Comparison of ENCODE assay signal across 14 cellular contexts in the genomic region with DNA sequence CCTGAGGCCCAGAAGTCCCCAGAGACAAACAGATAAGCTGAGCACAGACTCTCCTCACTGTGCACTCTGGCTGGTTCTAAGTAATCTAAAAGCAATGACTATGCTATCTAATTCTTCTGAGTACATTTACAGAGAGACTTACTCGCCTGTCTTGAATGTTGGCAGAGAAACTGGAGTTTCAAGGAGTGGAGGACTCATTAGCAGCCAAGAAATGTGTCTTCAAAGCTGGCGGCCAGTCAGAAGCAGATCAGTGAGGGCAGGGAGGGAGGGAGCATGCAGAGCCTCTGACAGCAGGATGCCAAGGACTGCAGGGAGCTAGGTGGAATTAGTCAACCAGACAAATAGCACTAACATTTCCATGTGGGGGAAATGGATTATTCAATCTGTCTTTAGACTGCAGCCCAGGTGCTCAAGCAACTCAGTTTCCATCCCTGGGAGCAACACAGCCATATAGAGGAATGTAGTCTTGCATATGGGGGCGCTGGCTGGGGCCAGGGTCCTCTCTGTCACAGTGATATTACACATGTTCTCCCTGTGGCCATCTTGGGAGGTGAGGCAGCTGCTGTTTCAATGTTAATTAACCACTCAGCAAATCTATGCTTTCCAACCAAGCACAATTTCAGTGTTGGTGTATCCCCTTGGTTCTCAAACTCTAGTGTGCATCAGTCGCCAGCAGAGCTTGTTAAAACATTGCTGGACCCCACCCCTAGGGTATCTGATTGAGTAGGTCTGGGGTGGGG.
A peak's percentile ranks its signal among the peaks of the same experiment; 100 is the strongest.
DNase-seq lines count a peak whose midpoint lies in the region; ATAC-seq and TF ChIP-seq lines count a peak whose summit lies in the region.
"Had no signal": no experiment of that assay in that cellular context is flagged by ENCODE, and none has a peak within 500 bp of the region (broad histone marks: within the 10 kb centered on the region; RNA-seq: fewer than 3 reads in every experiment).

No MANE protein-coding gene starts in this region.

- H3K4me3 ChIP-seq in RWPE2 (ENCODE audit: severe bottlenecking), result no peak overlapping the region
- no peak overlapping the region for H3K4me3 ChIP-seq in choroid plexus epithelial cell (ENCODE audit: low read depth, low read length)
- H3K4me3 ChIP-seq in kidney epithelial cell (ENCODE audit: low read depth, low read length), result no peak overlapping the region
- H3K4me3 ChIP-seq: SJCRH30, stomach had no signal

- no peak for TF ChIP-seq CTCF in RWPE2 (IDR thresholded peaks at IDR 0.05; ENCODE audit: poor library complexity, severe bottlenecking)
- no peak for TF ChIP-seq CTCF in choroid plexus epithelial cell (conservative IDR thresholded peaks at IDR 0.05; ENCODE audit: low read depth, low read length)
- TF ChIP-seq CTCF in kidney epithelial cell (IDR thresholded peaks at IDR 0.05; ENCODE audit: insufficient read depth, low read length, poor library complexity, severe bottlenecking), result no peak

- H3K4me3 Mint-ChIP-seq in activated naive CD8-positive, alpha-beta T cell treated with anti-CD3 and anti-CD28 coated beads for 36 hours, result no peak overlapping the region
- H3K4me3 Mint-ChIP-seq: CD4-positive, alpha-beta memory T cell; dendritic cell treated with granulocyte-macrophage colony-stimulating factor and Interleukin-4, amounts not matched to agents 40 ng/mL and 50 ng/mL, for 4 days; naive thymus-derived CD8-positive, alpha-beta T cell had no signal

- peak; percentile 53 for DNase-seq in RWPE2 (ENCODE audit: low spot score)
- peak; percentile 74 for DNase-seq in choroid plexus epithelial cell (ENCODE audit: low read depth)
- peak; percentile 52 for DNase-seq in kidney epithelial cell (ENCODE audit: low read depth)
- peak; percentile 35 for DNase-seq in superior temporal gyrus (ENCODE audit: extremely low spot score)
- no peak for DNase-seq in activated naive CD8-positive, alpha-beta T cell treated with anti-CD3 and anti-CD28 coated beads for 36 hours
- no peak for DNase-seq in cerebellar cortex (ENCODE audit: low spot score)
- DNase-seq: CD4-positive, alpha-beta memory T cell; kidney glomerular epithelial cell; naive thymus-derived CD8-positive, alpha-beta T cell; NCI-H2081 treated with DMSO at 0.1 percent for 48 hours; SJCRH30; stomach had no signal

- H3K36me3 Mint-ChIP-seq in activated naive CD8-positive, alpha-beta T cell treated with anti-CD3 and anti-CD28 coated beads for 36 hours, result no peaks in the 10 kb centered on the region
- H3K36me3 Mint-ChIP-seq: CD4-positive, alpha-beta memory T cell; naive thymus-derived CD8-positive, alpha-beta T cell had no signal

- H3K4me1 ChIP-seq in RWPE2 (ENCODE audit: insufficient read depth, poor library complexity, severe bottlenecking), result peaks cover 28% of the 10 kb centered on the region

- peak; percentile 55 for ATAC-seq in RWPE2 (ENCODE audit: low read depth)
- ATAC-seq in GM21528 (IDR thresholded peaks at IDR 0.05; ENCODE audit: low FRiP score, unreplicated experiment), result no peak
- ATAC-seq: naive thymus-derived CD8-positive, alpha-beta T cell had no signal

- H3K27me3 ChIP-seq in RWPE2 (ENCODE audit: insufficient read depth, poor library complexity, severe bottlenecking) (no peaks in the 10 kb centered on the region), kidney epithelial cell (ENCODE audit: control insufficient read depth, insufficient read depth, low read length) (no peaks in the 10 kb centered on the region)
- H3K27me3 ChIP-seq: SJCRH30, stomach had no signal

- H3K27ac ChIP-seq in RWPE2 (ENCODE audit: poor library complexity, severe bottlenecking), result peak overlapping the region; percentile 81
- H3K27ac ChIP-seq: SJCRH30, stomach had no signal

- no peak overlapping the region for H3K27ac Mint-ChIP-seq in activated naive CD8-positive, alpha-beta T cell treated with anti-CD3 and anti-CD28 coated beads for 36 hours
- H3K27ac Mint-ChIP-seq: CD4-positive, alpha-beta memory T cell; dendritic cell treated with granulocyte-macrophage colony-stimulating factor and Interleukin-4, amounts not matched to agents 40 ng/mL and 50 ng/mL, for 4 days; naive thymus-derived CD8-positive, alpha-beta T cell had no signal

- H3K36me3 ChIP-seq in RWPE2 (ENCODE audit: low read depth) (no peaks in the 10 kb centered on the region), kidney epithelial cell (ENCODE audit: control insufficient read depth, insufficient read depth, low read length) (no peaks in the 10 kb centered on the region)
- H3K36me3 ChIP-seq: SJCRH30, stomach had no signal

- H3K27me3 Mint-ChIP-seq in activated naive CD8-positive, alpha-beta T cell treated with anti-CD3 and anti-CD28 coated beads for 36 hours, result peaks cover 12% of the 10 kb centered on the region
- H3K27me3 Mint-ChIP-seq: dendritic cell treated with granulocyte-macrophage colony-stimulating factor and Interleukin-4, amounts not matched to agents 40 ng/mL and 50 ng/mL, for 4 days had no signal

- H3K4me1 Mint-ChIP-seq in activated naive CD8-positive, alpha-beta T cell treated with anti-CD3 and anti-CD28 coated beads for 36 hours, result no peaks in the 10 kb centered on the region
- H3K4me1 Mint-ChIP-seq: CD4-positive, alpha-beta memory T cell; naive thymus-derived CD8-positive, alpha-beta T cell had no signal

- H3K9me3 Mint-ChIP-seq in activated naive CD8-positive, alpha-beta T cell treated with anti-CD3 and anti-CD28 coated beads for 36 hours, result no peaks in the 10 kb centered on the region

- H3K9me3 ChIP-seq in RWPE2 (ENCODE audit: severe bottlenecking), result no peaks in the 10 kb centered on the region
- H3K9me3 ChIP-seq: SJCRH30, stomach had no signal

Comparison
In these comparisons a context has a peak if more than half of its experiments do, and no peak if none do; other contexts are left out.
1. DNase-seq: peak in RWPE2 (single experiment), choroid plexus epithelial cell (single experiment), kidney epithelial cell (single experiment) and superior temporal gyrus (single experiment); none in activated naive CD8-positive, alpha-beta T cell treated with anti-CD3 and anti-CD28 coated beads for 36 hours (single experiment) and cerebellar cortex (single experiment).